Comparison of ENCODE assay signal across 22 cellular contexts in the genomic region with DNA sequence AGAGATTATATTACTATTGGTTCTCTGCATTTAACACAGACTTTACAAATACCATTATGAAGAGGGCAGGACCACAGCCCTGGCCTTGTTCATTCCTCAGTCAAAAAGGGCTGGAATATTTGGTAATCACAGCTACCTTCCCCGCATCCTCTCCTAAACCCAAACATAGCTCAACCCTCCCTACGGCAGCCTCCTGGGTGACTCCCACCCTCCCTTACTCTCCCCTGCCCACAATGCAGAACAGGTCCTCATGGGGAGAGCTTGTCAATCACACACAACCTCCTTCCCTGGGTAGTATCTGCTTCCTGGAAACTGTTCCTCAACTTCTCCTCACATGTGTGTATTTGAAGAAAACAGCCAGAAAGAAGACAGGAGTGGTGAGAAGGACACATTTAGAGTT.
"Had no signal": no experiment of that assay in that cellular context is flagged by ENCODE, and none has a peak within 500 bp of the region (broad histone marks: within the 10 kb centered on the region; RNA-seq: fewer than 3 reads in every experiment).

No MANE protein-coding gene starts in this region.

- ATAC-seq: activated CD4-positive, CD25-positive, alpha-beta regulatory T cell treated with anti-CD3 and anti-CD28 coated beads, Interleukin-2, amount 50 U/mL, for 24 hours; activated CD8-positive, alpha-beta T cell treated with anti-CD3 and anti-CD28 coated beads, Interleukin-2, amount 10 ng/mL, durations not matched to agents 7 days and 5 days; activated naive CD8-positive, alpha-beta T cell treated with anti-CD3 and anti-CD28 coated beads, Interleukin-2, amount 50 U/mL, for 24 hours; activated T-cell treated with anti-CD3 and anti-CD28 coated beads, Interleukin-2, amount 50 U/mL, for 4 hours; naive thymus-derived CD8-positive, alpha-beta T cell had no signal

- H3K27me3 ChIP-seq: brain microvascular endothelial cell, thyroid gland had no signal

- H3K4me3 ChIP-seq: thyroid gland had no signal

- H3K27ac Mint-ChIP-seq: activated CD4-positive, alpha-beta T cell treated with anti-CD3 and anti-CD28 coated beads, Interleukin-2, amount 10 ng/mL, durations not matched to agents 7 days and 5 days; activated CD8-positive, alpha-beta T cell treated with anti-CD3 and anti-CD28 coated beads, Interleukin-2, amount 10 ng/mL, durations not matched to agents 7 days and 5 days; activated naive CD4-positive, alpha-beta T cell treated with anti-CD3 and anti-CD28 coated beads, Interleukin-2, amount 10 ng/mL, durations not matched to agents 7 days and 5 days; activated naive CD8-positive, alpha-beta T cell treated with anti-CD3 and anti-CD28 coated beads, Interleukin-2, amount 50 U/mL, for 24 hours; naive thymus-derived CD8-positive, alpha-beta T cell had no signal

- FAIRE-seq: colon, frontal cortex, urothelium cell line had no signal

- H3K4me1 Mint-ChIP-seq: activated naive CD8-positive, alpha-beta T cell treated with anti-CD3 and anti-CD28 coated beads, Interleukin-2, amount 50 U/mL, for 24 hours had no signal

- H3K27ac ChIP-seq: brain microvascular endothelial cell, thyroid gland had no signal

- DNase-seq: activated CD4-positive, alpha-beta T cell treated with anti-CD3 and anti-CD28 coated beads, Interleukin-2, amount 10 ng/mL, durations not matched to agents 7 days and 5 days; activated CD8-positive, alpha-beta T cell treated with anti-CD3 and anti-CD28 coated beads, Interleukin-2, amount 10 ng/mL, durations not matched to agents 7 days and 5 days; activated effector memory CD4-positive, alpha-beta T cell treated with Interleukin-2 at 50 U/mL for 16 hours; activated naive CD4-positive, alpha-beta T cell treated with anti-CD3 and anti-CD28 coated beads, Interleukin-2, amount 10 ng/mL, durations not matched to agents 7 days and 5 days; activated naive CD8-positive, alpha-beta T cell treated with anti-CD3 and anti-CD28 coated beads, Interleukin-2, amount 50 U/mL, for 24 hours; activated T-cell treated with anti-CD3 and anti-CD28 coated beads, Interleukin-2, amount 50 U/mL, for 4 hours; anterior cingulate cortex; brain microvascular endothelial cell; central memory CD4-positive, alpha-beta T cell; kidney glomerular epithelial cell; mesenchymal stem cell; stimulated activated CD4-positive, alpha-beta T cell treated with anti-CD3 and anti-CD28 coated beads, Interleukin-12 subunit alpha, Interleukin-12 subunit beta, amount 100 ng/mL, for 4 hours; stimulated activated CD4-positive, alpha-beta T cell treated with anti-CD3 and anti-CD28 coated beads, Interleukin-1b, Interleukin-23, amount 100 ng/mL, for 48 hours; stimulated activated CD8-positive, alpha-beta memory T cell treated with anti-CD3 and anti-CD28 coated beads, Interleukin-4, amount 100 ng/mL, for 48 hours; stimulated activated naive CD4-positive, alpha-beta T cell; T1000; thyroid gland had no signal

- H3K36me3 ChIP-seq: brain microvascular endothelial cell, thyroid gland had no signal

- H3K9me3 ChIP-seq: thyroid gland had no signal

- H3K9me3 Mint-ChIP-seq: activated CD4-positive, alpha-beta T cell treated with anti-CD3 and anti-CD28 coated beads, Interleukin-2, amount 10 ng/mL, durations not matched to agents 7 days and 5 days; activated naive CD4-positive, alpha-beta T cell treated with anti-CD3 and anti-CD28 coated beads, Interleukin-2, amount 10 ng/mL, durations not matched to agents 7 days and 5 days; activated naive CD8-positive, alpha-beta T cell treated with anti-CD3 and anti-CD28 coated beads, Interleukin-2, amount 50 U/mL, for 24 hours; activated T-cell treated with anti-CD3 and anti-CD28 coated beads, Interleukin-2, amount 50 U/mL, for 4 hours; naive thymus-derived CD8-positive, alpha-beta T cell had no signal

- H3K36me3 Mint-ChIP-seq: activated naive CD4-positive, alpha-beta T cell treated with anti-CD3 and anti-CD28 coated beads, Interleukin-2, amount 10 ng/mL, durations not matched to agents 7 days and 5 days; naive thymus-derived CD8-positive, alpha-beta T cell had no signal

- H3K4me3 Mint-ChIP-seq: activated CD4-positive, alpha-beta T cell treated with anti-CD3 and anti-CD28 coated beads, Interleukin-2, amount 10 ng/mL, durations not matched to agents 7 days and 5 days; activated CD8-positive, alpha-beta T cell treated with anti-CD3 and anti-CD28 coated beads, Interleukin-2, amount 10 ng/mL, durations not matched to agents 7 days and 5 days; activated naive CD4-positive, alpha-beta T cell treated with anti-CD3 and anti-CD28 coated beads, Interleukin-2, amount 10 ng/mL, durations not matched to agents 7 days and 5 days; activated naive CD8-positive, alpha-beta T cell treated with anti-CD3 and anti-CD28 coated beads, Interleukin-2, amount 50 U/mL, for 24 hours; activated T-cell treated with anti-CD3 and anti-CD28 coated beads, Interleukin-2, amount 50 U/mL, for 4 hours; naive thymus-derived CD8-positive, alpha-beta T cell had no signal
